ENCODE assay signal across 17 cellular contexts in the genomic region with DNA sequence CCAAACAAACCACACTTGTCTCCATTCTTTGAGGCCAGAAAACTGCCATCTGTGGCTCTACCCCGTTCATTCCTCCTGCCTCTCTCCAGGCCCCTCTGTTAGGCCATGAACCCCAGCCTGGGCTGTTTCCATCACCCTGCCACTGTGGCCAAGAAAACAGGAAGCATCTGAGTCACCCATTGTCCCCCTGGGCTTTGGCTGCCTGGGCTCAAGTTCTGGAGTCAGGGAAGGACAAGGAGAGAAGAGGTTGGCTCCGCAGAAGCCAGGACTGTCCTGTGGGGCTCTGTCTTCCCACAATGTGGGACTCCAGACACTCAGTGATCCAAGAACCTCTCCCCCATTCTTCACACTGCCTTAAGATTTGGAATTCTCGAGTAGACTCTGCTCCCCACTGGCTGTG. TPM values are rescaled to one million over a fixed set of nuclear protein-coding genes. Genes with fewer than 3 reads are reported as not detected.
DNase-seq lines count a peak whose midpoint lies in the region; ATAC-seq, FAIRE-seq and TF ChIP-seq lines count a peak whose summit lies in the region.
"Had no signal": no experiment of that assay in that cellular context is flagged by ENCODE, and none has a peak within 500 bp of the region (broad histone marks: within the 10 kb centered on the region; RNA-seq: fewer than 3 reads in every experiment).

No MANE protein-coding gene starts in this region.

- H3K27me3 ChIP-seq in K562 (ENCODE audit: control insufficient read depth in 2 of 2, insufficient read depth in 2 of 2, low read length in 2 of 2) (no peaks in the 10 kb centered on the region), tibial artery (no peaks in the 10 kb centered on the region)

- DNase-seq in SIG-M5 treated with dmso at 0.1 percent for 504 hours (lab: John Stamatoyannopoulos, UW; ENCODE audit: unreplicated experiment) (peak; percentile 20), SIG-M5 (lab: John Stamatoyannopoulos, UW) (no peak), K562 (ENCODE audit: extremely low read depth in 1 of 4, low spot score in 3 of 4) (no peak), iris pigment epithelial cell (ENCODE audit: low read depth) (peak; percentile 41), tibial artery (peak; percentile 79 to 82)
- DNase-seq: 8988T; activated CD4-positive, alpha-beta memory T cell treated with anti-CD3 and anti-CD28 coated beads for 36 hours; activated gamma-delta T cell treated with Interleukin-2 at 50 U/mL for 16 hours; H9; naive thymus-derived CD4-positive, alpha-beta T cell; NCI-H2081; NK-92 treated with Interleukin-12 subunit alpha and Interleukin-12 subunit beta, amount 100 ng/mL, for 24 hours had no signal

- ATAC-seq in K562 (no peak), HG03521 (IDR thresholded peaks at IDR 0.05; ENCODE audit: unreplicated experiment) (no peak), GM21737 (IDR thresholded peaks at IDR 0.05; ENCODE audit: unreplicated experiment) (no peak), GM21526 (IDR thresholded peaks at IDR 0.05; ENCODE audit: low FRiP score, unreplicated experiment) (no peak)
- ATAC-seq: naive thymus-derived CD4-positive, alpha-beta T cell had no signal

- H3K79me2 ChIP-seq in K562 (ENCODE audit: control insufficient read depth, insufficient read depth, low read length), result peaks cover 32% of the 10 kb centered on the region

- H3K27ac ChIP-seq in K562 (ENCODE audit: extremely low read depth, low read depth, low read length) (no peak overlapping the region), tibial artery (no peak overlapping the region)

- TF ChIP-seq EP300 in K562 (IDR thresholded peaks at IDR 0.05; ENCODE audit: low read length), result no peak

- no peak overlapping the region for H3K4me2 ChIP-seq in K562 (ENCODE audit: insufficient read depth, low read length)

- WGBS in K562 (ENCODE audit: insufficient coverage, low coverage, missing lambda C conversion rate), result 70% methylated on average over 2 of the region's 3 CpGs

- H4K20me1 ChIP-seq in K562 (replicated peaks; ENCODE audit: control insufficient read depth, insufficient read depth, low read length), result peaks cover 18% of the 10 kb centered on the region

- TF ChIP-seq RAD21 in K562 (CRISPR knock-in tag; conservative IDR thresholded peaks at IDR 0.05 in 1 of 2, IDR thresholded peaks at IDR 0.05 in 1 of 2), result no peak

- no peak for TF ChIP-seq POLR2A in K562 (conservative IDR thresholded peaks at IDR 0.05)

- H3K9me1 ChIP-seq in K562 (ENCODE audit: control insufficient read depth, insufficient read depth, low read length), result no peaks in the 10 kb centered on the region

- peak overlapping the region in 1 of 2 experiments; percentile 73; a peak in 1 of 4 replicates for H3K9ac ChIP-seq in K562 (ENCODE audit: insufficient read depth in 1 of 2, low read depth in 2 of 2, low read length in 2 of 2)

- in situ Hi-C loops in K562 (cut with MboI), result no loop called here

- TF ChIP-seq CTCF in K562 (IDR thresholded peaks at IDR 0.05 in 2 of 3, conservative IDR thresholded peaks at IDR 0.05 in 1 of 3; ENCODE audit: insufficient read depth in 2 of 3, low read depth in 1 of 3, low read length in 3 of 3) (no peak), tibial artery (IDR thresholded peaks at IDR 0.05) (no peak)

- intact Hi-C loops in K562 (cut with micrococcal nuclease) (no loop called here), tibial artery (cut with DNase I; ENCODE audit: low total_unique reads) (no loop called here)

- peaks cover 0 to 17% of the 10 kb centered on the region in 2 experiments; a peak in 4 of 5 replicates for H3K4me1 ChIP-seq in K562 (replicated peaks in 1 of 2; ENCODE audit: control insufficient read depth in 2 of 2, insufficient read depth in 2 of 2, low read length in 2 of 2)
- H3K4me1 ChIP-seq in tibial artery, result no peaks in the 10 kb centered on the region

- BruUV-seq in K562 (replicated peaks; lab: Mats Ljungman, UMichigan), result no TSS peak

- H3K9me3 ChIP-seq in K562 (replicated peaks; ENCODE audit: control insufficient read depth, insufficient read depth, low read depth, low read length) (no peaks in the 10 kb centered on the region), tibial artery (no peaks in the 10 kb centered on the region)

- CTCF ChIA-PET in K562 (lab: Yijun Ruan, JAX; ENCODE audit: low intra/inter-chr PET ratio), result no interaction called here

- H2AFZ ChIP-seq in K562 (ENCODE audit: low read depth, low read length), result peak overlapping the region; percentile 89

- no peak overlapping the region for H3K4me3 ChIP-seq in K562
- no peak overlapping the region for H3K4me3 ChIP-seq in tibial artery

- H3K36me3 ChIP-seq in K562 (ENCODE audit: control insufficient read depth, insufficient read depth, low read length) (peaks cover 23% of the 10 kb centered on the region), tibial artery (no peaks in the 10 kb centered on the region)

- POLR2A ChIA-PET in K562 (lab: Yijun Ruan, JAX), result no interaction called here

- FAIRE-seq in K562 (lab: Jason Lieb, UNC), result no peak

TF ChIP-seq in K562, 482 proteins besides CTCF, POLR2A, EP300 and RAD21:
- TF ChIP-seq ZNF146 (CRISPR knock-in tag; IDR thresholded peaks at IDR 0.05; ENCODE audit: unreplicated experiment) (no peak), STAG1 (CRISPR knock-in tag; IDR thresholded peaks at IDR 0.05; ENCODE audit: borderline replicate concordance) (0 out of 2 replicates have a peak, but pooled peaks have one; percentile 13)

RNA-seq across cellular contexts. Expression of gene LCTL, which starts 14.8 kb away (rescaled TPM):
- total RNA-seq in K562 (2011; cell fraction: chromatin; rRNA removed; ENCODE audit: low replicate concordance), result not detected in 2 replicates
- 0.17 TPM in 1 of 2 replicates, not detected in the other for total RNA-seq in K562 (2011; cell fraction: nucleolus; rRNA removed)
- not detected in 2 replicates for total RNA-seq in K562 (2011; cell fraction: nucleoplasm; rRNA removed)
- not detected in 2 replicates for total RNA-seq in K562 (2014; rRNA removed)
- not detected in 2 replicates for total RNA-seq in K562 (2014; rRNA removed; fragmentation: Illumina TruSeq; extraction: Trizol)
- not detected in 2 replicates for total RNA-seq in K562 (2015; rRNA removed; fragmentation: Illumina TruSeq; extraction: Trizol)
- not detected in 2 replicates for total RNA-seq in K562 (2021)
- polyA plus RNA-seq in K562 (2011; rRNA removed), result 0.03 and 0.08 TPM in 2 replicates
- 0.03 and 0.06 TPM in 2 replicates for polyA plus RNA-seq in K562 (2011; cell fraction: cytosol; rRNA removed)
- 0.23 TPM in 1 of 2 replicates, not detected in the other for polyA plus RNA-seq in K562 (2011; cell fraction: nucleus; rRNA removed)
- 0.12 and 0.21 TPM in 2 replicates for polyA plus RNA-seq in K562 (2012)
- not detected in 2 replicates for polyA plus RNA-seq in K562 (2014; fragmentation: Illumina TruSeq; extraction: Trizol)
- under 1 TPM; 0.17 to 0.31 TPM for polyA plus RNA-seq in K562 (2014; fragmentation: Nextera tagmentation; extraction: Ambion mirVana)
- not detected in 2 replicates for polyA plus RNA-seq in K562 (2014; rRNA removed)
- polyA minus RNA-seq in K562 (2011; rRNA and poly(A)+ RNA removed), result not detected in 2 replicates
- not detected in 2 replicates for polyA minus RNA-seq in K562 (2011; cell fraction: cytosol; rRNA and poly(A)+ RNA removed)
- polyA minus RNA-seq in K562 (2011; cell fraction: nucleus; rRNA and poly(A)+ RNA removed), result not detected in 2 replicates
- total RNA-seq: activated CD4-positive, alpha-beta memory T cell treated with anti-CD3 and anti-CD28 coated beads for 36 hours; naive thymus-derived CD4-positive, alpha-beta T cell; urinary bladder had no signal
- polyA plus RNA-seq: esophagus; naive thymus-derived CD4-positive, alpha-beta T cell; urinary bladder had no signal

Comparison
In these comparisons a context has a peak if more than half of its experiments do, and no peak if none do; other contexts are left out.
1. DNase-seq: peak in SIG-M5 treated with dmso at 0.1 percent for 504 hours (single experiment), iris pigment epithelial cell (single experiment) and tibial artery (2 of 2); none in SIG-M5 (single experiment) and K562 (0 of 4).